In genomic region chr17:77660524-77660923, GRCh38 we compare ENCODE assay signal across 36 cellular contexts.
"Had no signal": no experiment of that assay in that cellular context is flagged by ENCODE, and none has a peak within 500 bp of the region (broad histone marks: within the 10 kb centered on the region; RNA-seq: fewer than 3 reads in every experiment).

No MANE protein-coding gene starts in this region.

- H3K9me3 Mint-ChIP-seq: activated naive CD8-positive, alpha-beta T cell treated with anti-CD3 and anti-CD28 coated beads, Interleukin-2, amount 50 U/mL, for 24 hours; activated T-helper 1 cell treated with anti-CD3 and anti-CD28 coated beads, Interleukin-12 subunit alpha, Interleukin-12 subunit beta, Interleukin-2, Interleukin-4 antibody, amounts not matched to agents 30 ng/mL and 10 ng/mL and 1 ng/mL, durations not matched to agents 14 hours and 24 hours and 36 hours; activated T-helper 17 cell treated with anti-CD3 and anti-CD28 coated beads, Interleukin-2, amount 50 U/mL, for 72 hours; central memory CD8-positive, alpha-beta T cell had no signal

- H3K4me3 Mint-ChIP-seq: activated naive CD4-positive, alpha-beta T cell treated with anti-CD3 and anti-CD28 coated beads for 36 hours; activated naive CD4-positive, alpha-beta T cell treated with anti-CD3 and anti-CD28 coated beads, Interleukin-2, amount 10 ng/mL, durations not matched to agents 7 days and 5 days; activated naive CD4-positive, alpha-beta T cell treated with anti-CD3 and anti-CD28 coated beads, Interleukin-2, amount 50 U/mL, for 24 hours; activated naive CD8-positive, alpha-beta T cell; activated naive CD8-positive, alpha-beta T cell treated with anti-CD3 and anti-CD28 coated beads for 36 hours; activated naive CD8-positive, alpha-beta T cell treated with anti-CD3 and anti-CD28 coated beads, Interleukin-2, amount 10 ng/mL, durations not matched to agents 7 days and 5 days; activated naive CD8-positive, alpha-beta T cell treated with anti-CD3 and anti-CD28 coated beads, Interleukin-2, amount 50 U/mL, for 24 hours; activated T-cell treated with anti-CD3 and anti-CD28 coated beads, Interleukin-2, amount 50 U/mL, for 24 hours; activated T-cell treated with anti-CD3 and anti-CD28 coated beads, Interleukin-2, amount 50 U/mL, for 4 hours; activated T-cell treated with anti-CD3 and anti-CD28 coated beads, Interleukin-2, amount 50 U/mL, for 72 hours; activated T-helper 1 cell treated with anti-CD3 and anti-CD28 coated beads, Interleukin-12 subunit alpha, Interleukin-12 subunit beta, Interleukin-2, Interleukin-4 antibody, amounts not matched to agents 30 ng/mL and 10 ng/mL and 1 ng/mL, durations not matched to agents 14 hours and 24 hours and 36 hours; activated T-helper 17 cell treated with anti-CD3 and anti-CD28 coated beads, Interleukin-2, amount 50 U/mL, for 72 hours; brain; central memory CD8-positive, alpha-beta T cell had no signal

- DNase-seq: activated effector memory CD4-positive, alpha-beta T cell treated with Interleukin-2 at 50 U/mL for 16 hours; activated gamma-delta T cell; activated gamma-delta T cell treated with Interleukin-2 at 50 U/mL for 16 hours; activated naive CD4-positive, alpha-beta T cell; activated naive CD4-positive, alpha-beta T cell treated with anti-CD3 and anti-CD28 coated beads for 36 hours; activated naive CD4-positive, alpha-beta T cell treated with anti-CD3 and anti-CD28 coated beads, Interleukin-2, amount 10 ng/mL, durations not matched to agents 7 days and 5 days; activated naive CD4-positive, alpha-beta T cell treated with anti-CD3 and anti-CD28 coated beads, Interleukin-2, amount 50 U/mL, for 16 hours; activated naive CD4-positive, alpha-beta T cell treated with Interleukin-2 at 50 U/mL for 16 hours; activated naive CD8-positive, alpha-beta T cell treated with anti-CD3 and anti-CD28 coated beads for 36 hours; activated naive CD8-positive, alpha-beta T cell treated with anti-CD3 and anti-CD28 coated beads, Interleukin-2, amount 10 ng/mL, durations not matched to agents 7 days and 5 days; activated naive CD8-positive, alpha-beta T cell treated with anti-CD3 and anti-CD28 coated beads, Interleukin-2, amount 50 U/mL, for 24 hours; activated T-cell treated with anti-CD3 and anti-CD28 coated beads, Interleukin-2, amount 50 U/mL, for 1 hour; activated T-cell treated with anti-CD3 and anti-CD28 coated beads, Interleukin-2, amount 50 U/mL, for 24 hours; activated T-cell treated with anti-CD3 and anti-CD28 coated beads, Interleukin-2, amount 50 U/mL, for 4 hours; activated T-cell treated with anti-CD3 and anti-CD28 coated beads, Interleukin-2, amount 50 U/mL, for 48 hours; activated T-cell treated with anti-CD3 and anti-CD28 coated beads, Interleukin-2, amount 50 U/mL, for 72 hours; adrenal gland; amniotic stem cell; amygdala; anterior cingulate cortex; body of pancreas; brain microvascular endothelial cell; caudate nucleus; central memory CD4-positive, alpha-beta T cell; cerebellar nuclear complex had no signal

- H3K27me3 Mint-ChIP-seq: activated naive CD4-positive, alpha-beta T cell treated with anti-CD3 and anti-CD28 coated beads, Interleukin-2, amount 50 U/mL, for 24 hours; activated naive CD8-positive, alpha-beta T cell; activated naive CD8-positive, alpha-beta T cell treated with anti-CD3 and anti-CD28 coated beads for 36 hours; activated T-cell treated with anti-CD3 and anti-CD28 coated beads, Interleukin-2, amount 50 U/mL, for 24 hours had no signal

- H3K27ac ChIP-seq: adrenal gland, ascending aorta, body of pancreas, brain microvascular endothelial cell, breast epithelium, cardiac muscle cell had no signal

- H3K36me3 Mint-ChIP-seq: activated naive CD4-positive, alpha-beta T cell treated with anti-CD3 and anti-CD28 coated beads, Interleukin-2, amount 50 U/mL, for 24 hours had no signal

- H3K36me3 ChIP-seq: adrenal gland, ascending aorta, brain microvascular endothelial cell, breast epithelium, cardiac muscle cell had no signal

- H3K4me3 ChIP-seq: adrenal gland, ascending aorta, body of pancreas, breast epithelium, cardiac muscle cell had no signal

- H3K4me1 Mint-ChIP-seq: activated naive CD4-positive, alpha-beta T cell treated with anti-CD3 and anti-CD28 coated beads, Interleukin-2, amount 50 U/mL, for 24 hours; activated naive CD8-positive, alpha-beta T cell treated with anti-CD3 and anti-CD28 coated beads, Interleukin-2, amount 50 U/mL, for 24 hours; activated T-helper 17 cell treated with anti-CD3 and anti-CD28 coated beads, Interleukin-2, amount 50 U/mL, for 72 hours; central memory CD8-positive, alpha-beta T cell had no signal

- H3K9me3 ChIP-seq: ascending aorta, body of pancreas had no signal

- H3K27ac Mint-ChIP-seq: activated naive CD4-positive, alpha-beta T cell treated with anti-CD3 and anti-CD28 coated beads for 36 hours; activated naive CD4-positive, alpha-beta T cell treated with anti-CD3 and anti-CD28 coated beads, Interleukin-2, amount 10 ng/mL, durations not matched to agents 7 days and 5 days; activated naive CD4-positive, alpha-beta T cell treated with anti-CD3 and anti-CD28 coated beads, Interleukin-2, amount 50 U/mL, for 24 hours; activated naive CD4-positive, alpha-beta T cell treated with anti-CD3 and anti-CD28 coated beads, Interleukin-2, amount 50 U/mL, for 72 hours; activated naive CD8-positive, alpha-beta T cell; activated naive CD8-positive, alpha-beta T cell treated with anti-CD3 and anti-CD28 coated beads for 36 hours; activated naive CD8-positive, alpha-beta T cell treated with anti-CD3 and anti-CD28 coated beads, Interleukin-2, amount 10 ng/mL, durations not matched to agents 7 days and 5 days; activated naive CD8-positive, alpha-beta T cell treated with anti-CD3 and anti-CD28 coated beads, Interleukin-2, amount 50 U/mL, for 24 hours; activated T-cell treated with anti-CD3 and anti-CD28 coated beads, Interleukin-2, amount 50 U/mL, for 24 hours; activated T-cell treated with anti-CD3 and anti-CD28 coated beads, Interleukin-2, amount 50 U/mL, for 72 hours; activated T-helper 1 cell treated with anti-CD3 and anti-CD28 coated beads, Interleukin-12 subunit alpha, Interleukin-12 subunit beta, Interleukin-2, Interleukin-4 antibody, amounts not matched to agents 30 ng/mL and 10 ng/mL and 1 ng/mL, durations not matched to agents 14 hours and 24 hours and 36 hours; activated T-helper 17 cell treated with anti-CD3 and anti-CD28 coated beads, Interleukin-2, amount 50 U/mL, for 72 hours; activated T-helper 2 cell treated with anti-CD3 and anti-CD28 coated beads, Interferon-gamma antibody, Interleukin-2, Interleukin-4, amounts not matched to agents 10 μg/mL and 5 μg/mL and 100 μg/mL, durations not matched to agents 14 hours and 24 hours and 36 hours had no signal

- ATAC-seq: activated naive CD4-positive, alpha-beta T cell treated with anti-CD3 and anti-CD28 coated beads, Interleukin-2, amount 50 U/mL, for 72 hours; activated naive CD8-positive, alpha-beta T cell treated with anti-CD3 and anti-CD28 coated beads, Interleukin-2, amount 50 U/mL, for 24 hours; activated T-cell treated with anti-CD3 and anti-CD28 coated beads, Interleukin-2, amount 50 U/mL, for 4 hours; activated T-cell treated with anti-CD3 and anti-CD28 coated beads, Interleukin-2, amount 50 U/mL, for 72 hours; activated T-helper 17 cell treated with anti-CD3 and anti-CD28 coated beads, Interleukin-2, amount 50 U/mL, for 72 hours; body of pancreas had no signal

- H3K27me3 ChIP-seq: ascending aorta, cardiac muscle cell had no signal
